ENCODE assay signal across 17 cellular contexts in the genomic region with DNA sequence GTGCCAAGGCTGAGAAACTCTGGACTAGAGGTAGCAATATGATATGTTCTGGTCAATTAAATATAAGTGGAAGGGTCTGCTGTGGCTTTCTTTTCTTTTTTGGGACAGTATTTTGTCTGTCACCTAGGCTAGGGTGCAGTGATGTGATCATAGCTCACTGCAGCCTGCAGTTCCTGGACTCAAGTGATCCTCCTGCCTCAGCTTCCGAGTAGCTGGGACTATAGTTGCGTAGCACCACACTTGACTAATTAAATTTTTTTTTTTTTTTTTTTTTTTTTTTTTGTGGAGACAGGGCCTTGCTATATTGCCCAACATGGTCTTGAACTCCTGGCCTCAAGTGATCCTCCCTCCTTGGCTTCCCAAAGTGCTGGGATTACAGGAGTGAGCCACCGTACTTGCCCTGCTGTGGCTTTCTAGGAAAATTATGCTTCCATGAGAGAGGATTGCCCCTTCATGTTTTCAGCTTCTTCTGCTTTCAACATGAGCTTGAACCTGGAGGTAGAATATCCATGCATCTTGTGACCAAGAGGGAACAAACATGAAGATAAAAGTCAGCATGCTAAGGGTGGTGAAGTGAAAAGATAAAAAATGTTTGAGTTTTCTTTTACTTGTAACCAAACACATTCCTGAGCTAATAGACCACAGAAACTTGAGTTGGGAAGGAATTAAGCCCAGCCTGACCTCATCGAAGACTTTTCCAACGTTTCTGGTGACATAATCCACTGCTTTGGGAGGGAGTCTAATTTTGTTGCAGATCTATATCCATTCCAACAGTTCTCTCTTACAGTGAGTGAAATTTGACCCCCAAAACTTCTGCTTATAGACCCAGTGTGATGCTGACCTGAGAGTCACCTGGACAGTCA.
DNase-seq lines count a peak whose midpoint lies in the region; ATAC-seq and TF ChIP-seq lines count a peak whose summit lies in the region.
"Had no signal": no experiment of that assay in that cellular context is flagged by ENCODE, and none has a peak within 500 bp of the region (broad histone marks: within the 10 kb centered on the region; RNA-seq: fewer than 3 reads in every experiment).

No MANE protein-coding gene starts in this region.

- no peaks in the 10 kb centered on the region for H3K9me3 ChIP-seq in HEK293 (ENCODE audit: control insufficient read depth, insufficient read depth, low read depth, low read length)
- no peaks in the 10 kb centered on the region for H3K9me3 ChIP-seq in esophagus muscularis mucosa
- no peaks in the 10 kb centered on the region for H3K9me3 ChIP-seq in esophagus squamous epithelium
- H3K9me3 ChIP-seq: stomach had no signal

- H3K9me3 Mint-ChIP-seq in T-cell: no peaks in the 10 kb centered on the region

- no peak for TF ChIP-seq EP300 in esophagus muscularis mucosa (IDR thresholded peaks at IDR 0.05)

- no peak overlapping the region for H3K27ac ChIP-seq in HEK293 (ENCODE audit: extremely low read depth, low read depth, low read length)
- peak overlapping the region in 1 of 4 donors; percentile 25 for H3K27ac ChIP-seq in esophagus muscularis mucosa (replicated peaks in 1 of 4)
- H3K27ac ChIP-seq in esophagus squamous epithelium: no peak overlapping the region
- H3K27ac ChIP-seq: brain microvascular endothelial cell, foreskin keratinocyte, SK-N-MC, stomach had no signal

- TF ChIP-seq POLR2A in esophagus muscularis mucosa (IDR thresholded peaks at IDR 0.05; ENCODE audit: low read depth) (no peak), esophagus squamous epithelium (IDR thresholded peaks at IDR 0.05) (no peak)

- H3K36me3 Mint-ChIP-seq in T-cell: no peaks in the 10 kb centered on the region

- DNase-seq in AG08395 (ENCODE audit: low spot score): peak; percentile 53
- DNase-seq in esophagus muscularis mucosa (ENCODE audit: extremely low spot score): peak; percentile 62
- peak; percentile 50 for DNase-seq in kidney tubule cell (ENCODE audit: low spot score)
- no peak for DNase-seq in T-cell
- no peak for DNase-seq in activated CD4-positive, alpha-beta T cell treated with anti-CD3 and anti-CD28 coated beads for 1 hour
- no peak for DNase-seq in amygdala (lab: John Stamatoyannopoulos, UW)
- DNase-seq in esophagus squamous epithelium (lab: John Stamatoyannopoulos, UW): no peak
- DNase-seq: activated CD4-positive, alpha-beta T cell treated with anti-CD3 and anti-CD28 coated beads for 48 hours; brain microvascular endothelial cell; foreskin keratinocyte; mesendoderm; NCI-H2107; PC-3; stomach had no signal

- H3K36me3 ChIP-seq in HEK293 (ENCODE audit: control insufficient read depth in 2 of 2, insufficient read depth in 1 of 2, low read length in 2 of 2): no peaks in the 10 kb centered on the region
- no peaks in the 10 kb centered on the region for H3K36me3 ChIP-seq in esophagus muscularis mucosa
- no peaks in the 10 kb centered on the region for H3K36me3 ChIP-seq in esophagus squamous epithelium
- H3K36me3 ChIP-seq: brain microvascular endothelial cell, stomach had no signal

- H3K4me3 ChIP-seq in HEK293 (ENCODE audit: low read depth, low read length) (no peak overlapping the region), esophagus muscularis mucosa (no peak overlapping the region), esophagus squamous epithelium (no peak overlapping the region)
- H3K4me3 ChIP-seq: GM12878, SK-N-MC, stomach had no signal

- CTCF ChIA-PET in HEK293 (lab: Yijun Ruan, JAX): interaction anchor here (1.6 kb wide), 1 partner anchor 75 kb away, joined by 4 read pairs; a partner anchor contains a TSS
- CTCF ChIA-PET in T-cell (lab: Charles Lee): interaction anchor here in 1 of 2 donors (0.7 to 1.9 kb wide), 3 partner anchors 11 to 410 kb away, joined by 4 to 6 read pairs (median 4); no protein-coding TSS in a partner anchor

- H3K4me1 ChIP-seq in HEK293 (ENCODE audit: control insufficient read depth, insufficient read depth, low read length) (peaks cover 8% of the 10 kb centered on the region), esophagus muscularis mucosa (peaks cover 4 to 6% (median 5%) of the 10 kb centered on the region in 4 donors), esophagus squamous epithelium (peaks cover 0 to 7% (median 4%) of the 10 kb centered on the region in 3 donors)

- no peak overlapping the region for H3K4me3 Mint-ChIP-seq in T-cell

- POLR2A ChIA-PET in HEK293 (lab: Yijun Ruan, JAX) (interaction anchor here (0.7 to 1.3 kb wide), 3 partner anchors 37 to 564 kb away, joined by 3 to 6 read pairs (median 6); a partner anchor contains a TSS), T-cell (lab: Charles Lee) (no interaction called here)

- no peak overlapping the region for H3K27ac Mint-ChIP-seq in T-cell

- intact Hi-C loops in esophagus muscularis mucosa (cut with DNase I): no loop called here
- intact Hi-C loops in esophagus squamous epithelium (cut with DNase I): no loop called here

- peaks cover 15 to 32% (median 15%) of the 10 kb centered on the region in 3 donors for H3K4me1 Mint-ChIP-seq in T-cell

- ATAC-seq in T-cell (replicated peaks in 1 of 4): no peak
- ATAC-seq: foreskin keratinocyte, GM12878, PC-3 had no signal

- WGBS in esophagus muscularis mucosa: 71% methylated on average over 5 of the region's 5 CpGs
- WGBS in esophagus squamous epithelium, 2 donors: 59 to 78% methylated on average over 5 of the region's 5 CpGs

- TF ChIP-seq CTCF in HEK293 (tag by site-specific recombination; IDR thresholded peaks at IDR 0.05) (no peak), esophagus muscularis mucosa (IDR thresholded peaks at IDR 0.05) (no peak), esophagus squamous epithelium (IDR thresholded peaks at IDR 0.05) (no peak)

- H3K27me3 ChIP-seq in esophagus muscularis mucosa (no peaks in the 10 kb centered on the region), esophagus squamous epithelium (no peaks in the 10 kb centered on the region)
- H3K27me3 ChIP-seq: brain microvascular endothelial cell, foreskin keratinocyte, stomach had no signal

- no peaks in the 10 kb centered on the region for H3K27me3 Mint-ChIP-seq in T-cell

TF ChIP-seq in HEK293, 187 proteins besides CTCF, POLR2A, EP300 and RAD21 (continues in another document):
- TF ChIP-seq ZEB2 (tag by site-specific recombination; IDR thresholded peaks at IDR 0.05) (peak; percentile 62), GLI2 (tag by site-specific recombination; IDR thresholded peaks at IDR 0.05; ENCODE audit: borderline replicate concordance, low read depth) (no peak), ZNF571 (tag by site-specific recombination; IDR thresholded peaks at IDR 0.05) (no peak), ZNF521 (tag by site-specific recombination; IDR thresholded peaks at IDR 0.05) (no peak), ZNF549 (tag by site-specific recombination; IDR thresholded peaks at IDR 0.05) (no peak), ZNF169 (tag by site-specific recombination; IDR thresholded peaks at IDR 0.05) (no peak), ZBTB21 (tag by site-specific recombination; IDR thresholded peaks at IDR 0.05) (peak; percentile 62; the same call in 1 of the 2 replicates), HOXC10 (CRISPR knock-in tag; IDR thresholded peaks at IDR 0.05) (no peak), TCF7L2 (IDR thresholded peaks at IDR 0.05; ENCODE audit: borderline replicate concordance, low read depth, low read length) (no peak), GLI4 (tag by site-specific recombination; IDR thresholded peaks at IDR 0.05) (no peak), KLF7 (tag by site-specific recombination; IDR thresholded peaks at IDR 0.05; ENCODE audit: borderline replicate concordance) (no peak), ZNF155 (tag by site-specific recombination; IDR thresholded peaks at IDR 0.05) (no peak), ZNF837 (tag by site-specific recombination; IDR thresholded peaks at IDR 0.05) (no peak), ZNF24 (tag by site-specific recombination; IDR thresholded peaks at IDR 0.05) (no peak), ZNF600 (tag by site-specific recombination; IDR thresholded peaks at IDR 0.05) (peak; percentile 81)
- TF ChIP-seq, protein P1, sequence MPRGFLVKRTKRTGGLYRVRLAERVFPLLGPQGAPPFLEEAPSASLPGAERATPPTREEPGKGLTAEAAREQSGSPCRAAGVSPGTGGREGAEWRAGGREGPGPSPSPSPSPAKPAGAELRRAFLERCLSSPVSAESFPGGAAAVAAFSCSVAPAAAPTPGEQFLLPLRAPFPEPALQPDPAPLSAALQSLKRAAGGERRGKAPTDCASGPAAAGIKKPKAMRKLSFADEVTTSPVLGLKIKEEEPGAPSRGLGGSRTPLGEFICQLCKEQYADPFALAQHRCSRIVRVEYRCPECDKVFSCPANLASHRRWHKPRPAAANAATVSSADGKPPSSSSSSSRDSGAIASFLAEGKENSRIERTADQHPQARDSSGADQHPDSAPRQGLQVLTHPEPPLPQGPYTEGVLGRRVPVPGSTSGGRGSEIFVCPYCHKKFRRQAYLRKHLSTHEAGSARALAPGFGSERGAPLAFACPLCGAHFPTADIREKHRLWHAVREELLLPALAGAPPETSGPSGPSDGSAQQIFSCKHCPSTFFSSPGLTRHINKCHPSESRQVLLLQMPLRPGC (tag by site-specific recombination; IDR thresholded peaks at IDR 0.05): peak; percentile 65; the same call in 1 of the 2 replicates
- TF ChIP-seq, protein P2, sequence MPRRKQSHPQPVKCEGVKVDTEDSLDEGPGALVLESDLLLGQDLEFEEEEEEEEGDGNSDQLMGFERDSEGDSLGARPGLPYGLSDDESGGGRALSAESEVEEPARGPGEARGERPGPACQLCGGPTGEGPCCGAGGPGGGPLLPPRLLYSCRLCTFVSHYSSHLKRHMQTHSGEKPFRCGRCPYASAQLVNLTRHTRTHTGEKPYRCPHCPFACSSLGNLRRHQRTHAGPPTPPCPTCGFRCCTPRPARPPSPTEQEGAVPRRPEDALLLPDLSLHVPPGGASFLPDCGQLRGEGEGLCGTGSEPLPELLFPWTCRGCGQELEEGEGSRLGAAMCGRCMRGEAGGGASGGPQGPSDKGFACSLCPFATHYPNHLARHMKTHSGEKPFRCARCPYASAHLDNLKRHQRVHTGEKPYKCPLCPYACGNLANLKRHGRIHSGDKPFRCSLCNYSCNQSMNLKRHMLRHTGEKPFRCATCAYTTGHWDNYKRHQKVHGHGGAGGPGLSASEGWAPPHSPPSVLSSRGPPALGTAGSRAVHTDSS (tag by site-specific recombination; IDR thresholded peaks at IDR 0.05): no peak
- TF ChIP-seq, protein P3, sequence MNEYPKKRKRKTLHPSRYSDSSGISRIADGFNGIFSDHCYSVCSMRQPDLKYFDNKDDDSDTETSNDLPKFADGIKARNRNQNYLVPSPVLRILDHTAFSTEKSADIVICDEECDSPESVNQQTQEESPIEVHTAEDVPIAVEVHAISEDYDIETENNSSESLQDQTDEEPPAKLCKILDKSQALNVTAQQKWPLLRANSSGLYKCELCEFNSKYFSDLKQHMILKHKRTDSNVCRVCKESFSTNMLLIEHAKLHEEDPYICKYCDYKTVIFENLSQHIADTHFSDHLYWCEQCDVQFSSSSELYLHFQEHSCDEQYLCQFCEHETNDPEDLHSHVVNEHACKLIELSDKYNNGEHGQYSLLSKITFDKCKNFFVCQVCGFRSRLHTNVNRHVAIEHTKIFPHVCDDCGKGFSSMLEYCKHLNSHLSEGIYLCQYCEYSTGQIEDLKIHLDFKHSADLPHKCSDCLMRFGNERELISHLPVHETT (tag by site-specific recombination; IDR thresholded peaks at IDR 0.05): no peak

Comparison
In these comparisons a context has a peak if more than half of its experiments do, and no peak if none do; other contexts are left out.
1. DNase-seq: peak in AG08395 (single experiment), esophagus muscularis mucosa (single experiment) and kidney tubule cell (single experiment); none in T-cell (0 of 34), activated CD4-positive, alpha-beta T cell treated with anti-CD3 and anti-CD28 coated beads for 1 hour (single experiment), amygdala (0 of 56) and esophagus squamous epithelium (single experiment).